In the genomic region with DNA sequence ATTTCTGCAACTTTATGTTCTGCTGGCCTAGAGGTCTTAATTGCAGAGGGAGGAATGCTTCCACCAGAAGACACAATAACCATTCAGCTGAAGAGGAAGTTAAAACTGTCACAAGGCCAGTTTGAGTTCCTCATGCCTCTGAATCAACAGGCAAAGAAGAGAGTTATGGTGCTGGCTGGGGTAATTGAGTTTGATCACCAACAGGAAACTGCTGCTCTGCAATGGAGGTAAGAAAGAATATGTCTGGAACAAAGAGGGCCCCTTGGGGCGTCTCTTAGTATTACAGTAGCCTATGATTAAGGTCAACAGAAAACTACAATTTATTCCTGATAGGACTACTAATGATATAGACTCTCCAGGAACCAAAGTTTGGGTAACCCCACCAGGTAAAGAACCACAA, we compare ENCODE assay signal across 11 cellular contexts.
DNase-seq lines count a peak whose midpoint lies in the region; ATAC-seq and TF ChIP-seq lines count a peak whose summit lies in the region.
"Had no signal": no experiment of that assay in that cellular context is flagged by ENCODE, and none has a peak within 500 bp of the region (broad histone marks: within the 10 kb centered on the region; RNA-seq: fewer than 3 reads in every experiment).

No MANE protein-coding gene starts in this region.

- H3K27ac ChIP-seq in WERI-Rb-1, result no peak overlapping the region

- H3K9me3 ChIP-seq in WERI-Rb-1 (ENCODE audit: severe bottlenecking), result no peaks in the 10 kb centered on the region

- H3K4me1 Mint-ChIP-seq in nephron progenitor cell, result peaks cover 5% of the 10 kb centered on the region
- no peaks in the 10 kb centered on the region for H3K4me1 Mint-ChIP-seq in activated CD4-positive, alpha-beta T cell treated with anti-CD3 and anti-CD28 coated beads for 36 hours

- ATAC-seq in GM18519 (IDR thresholded peaks at IDR 0.05; ENCODE audit: low FRiP score, unreplicated experiment), result peak; percentile 58
- ATAC-seq in activated CD4-positive, alpha-beta T cell treated with anti-CD3 and anti-CD28 coated beads for 36 hours, result no peak
- ATAC-seq in GM19395 (IDR thresholded peaks at IDR 0.05; ENCODE audit: unreplicated experiment), result no peak
- no peak for ATAC-seq in GM21576 (IDR thresholded peaks at IDR 0.05; ENCODE audit: unreplicated experiment)
- ATAC-seq in stimulated activated naive CD8-positive, alpha-beta T cell treated with anti-CD3 and anti-CD28 coated beads, Interleukin-15, Interleukin-2, amounts not matched to agents 100 U/mL and 50 U/mL, for 24 hours, result no peak
- ATAC-seq: esophagus mucosa had no signal

- peak overlapping the region; percentile 50 for H3K27ac Mint-ChIP-seq in nephron progenitor cell
- H3K27ac Mint-ChIP-seq in activated CD4-positive, alpha-beta T cell treated with anti-CD3 and anti-CD28 coated beads for 36 hours, result no peak overlapping the region
- H3K27ac Mint-ChIP-seq: activated naive CD8-positive, alpha-beta T cell had no signal

- peak; percentile 36 for DNase-seq in LHCN-M2 (ENCODE audit: low read depth)
- DNase-seq in WERI-Rb-1, result peak; percentile 34
- DNase-seq in nephron progenitor cell, result no peak
- DNase-seq in activated CD4-positive, alpha-beta T cell treated with anti-CD3 and anti-CD28 coated beads for 36 hours, result no peak
- no peak for DNase-seq in stimulated activated naive CD8-positive, alpha-beta T cell treated with anti-CD3 and anti-CD28 coated beads, Interleukin-15, Interleukin-2, amounts not matched to agents 100 U/mL and 50 U/mL, for 24 hours
- DNase-seq: NCI-H1048 had no signal

- H3K27me3 ChIP-seq in WERI-Rb-1 (ENCODE audit: insufficient read depth, low read depth, severe bottlenecking), result no peaks in the 10 kb centered on the region

- intact Hi-C loops in activated CD4-positive, alpha-beta T cell treated with anti-CD3 and anti-CD28 coated beads for 36 hours (cut with DNase I, micrococcal nuclease), result no loop called here

- H3K9me3 Mint-ChIP-seq in nephron progenitor cell, result no peaks in the 10 kb centered on the region
- H3K9me3 Mint-ChIP-seq in activated CD4-positive, alpha-beta T cell treated with anti-CD3 and anti-CD28 coated beads for 36 hours (ENCODE audit: low read depth), result no peaks in the 10 kb centered on the region

- CTCF ChIA-PET in activated CD4-positive, alpha-beta T cell treated with anti-CD3 and anti-CD28 coated beads for 36 hours (lab: Charles Lee), result no interaction called here

- no peaks in the 10 kb centered on the region for H3K36me3 ChIP-seq in WERI-Rb-1

- no peaks in the 10 kb centered on the region for H3K36me3 Mint-ChIP-seq in nephron progenitor cell (ENCODE audit: low read depth)
- no peaks in the 10 kb centered on the region for H3K36me3 Mint-ChIP-seq in activated CD4-positive, alpha-beta T cell treated with anti-CD3 and anti-CD28 coated beads for 36 hours (ENCODE audit: low read depth)
- H3K36me3 Mint-ChIP-seq: activated naive CD8-positive, alpha-beta T cell had no signal

- H3K4me3 ChIP-seq in WERI-Rb-1 (ENCODE audit: low read depth, low read length), result no peak overlapping the region

- H3K27me3 Mint-ChIP-seq in nephron progenitor cell (ENCODE audit: low read depth, poor library complexity), result no peaks in the 10 kb centered on the region
- no peaks in the 10 kb centered on the region for H3K27me3 Mint-ChIP-seq in activated CD4-positive, alpha-beta T cell treated with anti-CD3 and anti-CD28 coated beads for 36 hours
- H3K27me3 Mint-ChIP-seq: activated naive CD8-positive, alpha-beta T cell had no signal

- POLR2A ChIA-PET in activated CD4-positive, alpha-beta T cell treated with anti-CD3 and anti-CD28 coated beads for 36 hours (lab: Charles Lee), result no interaction called here

- peak; percentile 26; the same call in 1 of the 2 replicates for TF ChIP-seq CTCF in WERI-Rb-1 (IDR thresholded peaks at IDR 0.05; ENCODE audit: low read depth, low read length)
- TF ChIP-seq CTCF in nephron progenitor cell (IDR thresholded peaks at IDR 0.05), result peak; percentile 13

- H3K4me3 Mint-ChIP-seq in nephron progenitor cell, result no peak overlapping the region
- H3K4me3 Mint-ChIP-seq in activated CD4-positive, alpha-beta T cell treated with anti-CD3 and anti-CD28 coated beads for 36 hours, result no peak overlapping the region
- H3K4me3 Mint-ChIP-seq: activated naive CD8-positive, alpha-beta T cell had no signal

Comparison
In these comparisons a context has a peak if more than half of its experiments do, and no peak if none do; other contexts are left out.
1. DNase-seq: peak in LHCN-M2 (single experiment) and WERI-Rb-1 (single experiment); none in nephron progenitor cell (single experiment), activated CD4-positive, alpha-beta T cell treated with anti-CD3 and anti-CD28 coated beads for 36 hours (single experiment) and stimulated activated naive CD8-positive, alpha-beta T cell treated with anti-CD3 and anti-CD28 coated beads, Interleukin-15, Interleukin-2, amounts not matched to agents 100 U/mL and 50 U/mL, for 24 hours (single experiment).